ENCODE assay signal across 10 cellular contexts in the genomic region with DNA sequence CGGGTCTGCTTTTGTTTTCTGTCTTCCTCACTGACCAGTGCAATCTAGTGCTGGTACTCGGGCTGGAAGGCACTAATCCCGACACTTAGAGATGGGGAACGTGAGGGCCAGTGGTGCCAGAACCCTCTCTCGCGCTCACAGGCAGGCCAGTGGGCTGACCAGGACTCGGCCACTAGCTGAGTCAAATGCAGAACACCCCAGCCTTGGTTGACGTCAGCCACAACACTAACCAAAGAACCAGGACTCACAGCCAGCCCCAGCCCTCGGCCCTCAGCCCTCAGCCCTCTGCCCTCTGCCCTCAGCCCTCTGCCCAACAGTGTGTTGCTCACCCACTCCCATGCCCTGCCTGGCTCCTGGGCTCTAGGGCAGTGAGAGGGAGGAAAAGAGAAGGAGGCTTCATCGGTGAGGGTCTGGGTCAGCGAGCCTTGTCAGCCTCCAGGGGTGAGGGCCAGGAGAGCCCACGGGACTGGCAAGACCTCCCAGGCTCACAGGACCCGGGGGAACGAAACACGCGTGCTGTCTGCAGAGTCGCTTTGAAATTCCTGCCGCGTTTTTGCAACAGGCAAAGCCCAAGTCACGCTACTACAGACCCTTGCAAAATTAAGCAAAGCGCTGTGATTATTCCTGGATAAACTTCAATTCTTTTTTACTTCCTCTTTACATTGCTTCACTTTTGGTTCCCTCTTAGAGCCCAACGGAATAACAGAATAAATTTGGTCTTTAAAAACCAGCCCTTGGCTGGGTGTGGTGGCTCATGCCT. TPM values are rescaled to one million over a fixed set of nuclear protein-coding genes. Genes with fewer than 3 reads are reported as not detected.
DNase-seq lines count a peak whose midpoint lies in the region; ATAC-seq, FAIRE-seq and TF ChIP-seq lines count a peak whose summit lies in the region.
"Had no signal": no experiment of that assay in that cellular context is flagged by ENCODE, and none has a peak within 500 bp of the region (broad histone marks: within the 10 kb centered on the region; RNA-seq: fewer than 3 reads in every experiment).

No MANE protein-coding gene starts in this region.

- H3K4me1 ChIP-seq in gastroesophageal sphincter = peaks cover 0 to 67% (median 34%) of the 10 kb centered on the region in 3 donors
- H3K4me1 ChIP-seq: parathyroid adenoma had no signal

- FAIRE-seq in frontal cortex (lab: Jason Lieb, UNC) = no peak
- FAIRE-seq: K562 had no signal

- H3K4me3 ChIP-seq in gastroesophageal sphincter (peak overlapping the region; percentile 23 to 46), retinal pigment epithelial cell (ENCODE audit: low read length) (peak overlapping the region; percentile 19)
- H3K4me3 ChIP-seq: K562 had no signal

- peak overlapping the region; percentile 10 to 81 (median 70) for H3K27ac ChIP-seq in gastroesophageal sphincter
- H3K27ac ChIP-seq: parathyroid adenoma had no signal

- no peak for TF ChIP-seq POLR2A in gastroesophageal sphincter (IDR thresholded peaks at IDR 0.05)

- TF ChIP-seq CTCF in gastroesophageal sphincter (IDR thresholded peaks at IDR 0.05) (no peak), retinal pigment epithelial cell (conservative IDR thresholded peaks at IDR 0.05; ENCODE audit: low read depth, low read length) (no peak)

- H3K27me3 ChIP-seq in gastroesophageal sphincter = no peaks in the 10 kb centered on the region

- 58 to 80% methylated on average over 2 to 11 of the region's 22 CpGs for WGBS in gastroesophageal sphincter (ENCODE audit: low coverage in 1 of 2), 2 donors

- no peaks in the 10 kb centered on the region for H3K9me3 ChIP-seq in gastroesophageal sphincter

- peaks cover 0 to 10% of the 10 kb centered on the region in 2 donors for H3K36me3 ChIP-seq in gastroesophageal sphincter

- DNase-seq in Daoy (ENCODE audit: low read depth) (peak; percentile 63), retinal pigment epithelial cell (ENCODE audit: low read depth) (no peak), frontal cortex (ENCODE audit: low spot score in 2 of 2) (no peak), NCI-H1436 (lab: John Stamatoyannopoulos, UW) (no peak)

- ATAC-seq in SK-N-SH treated with all-trans-retinoic acid at 6 μM for 48 hours (peak; percentile 55), gastroesophageal sphincter (peak; percentile 58), GM21381 (IDR thresholded peaks at IDR 0.05; ENCODE audit: unreplicated experiment) (no peak), GM21367 (IDR thresholded peaks at IDR 0.05; ENCODE audit: unreplicated experiment) (no peak)

- TF ChIP-seq EP300 in gastroesophageal sphincter (IDR thresholded peaks at IDR 0.05) = no peak

TF ChIP-seq in SK-N-SH treated with all-trans-retinoic acid at 6 μM for 48 hours, 23 proteins besides CTCF, POLR2A, EP300 and RAD21:
- TF ChIP-seq BACH2 (CRISPR knock-in tag; IDR thresholded peaks at IDR 0.05; ENCODE audit: borderline replicate concordance) (no peak), TOX (CRISPR knock-in tag; IDR thresholded peaks at IDR 0.05; ENCODE audit: borderline replicate concordance) (no peak), ISL1 (CRISPR knock-in tag; IDR thresholded peaks at IDR 0.05) (no peak), CSDC2 (CRISPR knock-in tag; IDR thresholded peaks at IDR 0.05) (no peak), OSR1 (CRISPR knock-in tag; IDR thresholded peaks at IDR 0.05) (no peak), ZNF8 (CRISPR knock-in tag; IDR thresholded peaks at IDR 0.05) (no peak), ZNF565 (CRISPR knock-in tag; conservative IDR thresholded peaks at IDR 0.05; ENCODE audit: low read depth) (no peak), RARB (CRISPR knock-in tag; IDR thresholded peaks at IDR 0.05) (no peak), GLIS3 (CRISPR knock-in tag; IDR thresholded peaks at IDR 0.05) (no peak), ZFP3 (CRISPR knock-in tag; IDR thresholded peaks at IDR 0.05) (no peak)
- TF ChIP-seq, protein P1, sequence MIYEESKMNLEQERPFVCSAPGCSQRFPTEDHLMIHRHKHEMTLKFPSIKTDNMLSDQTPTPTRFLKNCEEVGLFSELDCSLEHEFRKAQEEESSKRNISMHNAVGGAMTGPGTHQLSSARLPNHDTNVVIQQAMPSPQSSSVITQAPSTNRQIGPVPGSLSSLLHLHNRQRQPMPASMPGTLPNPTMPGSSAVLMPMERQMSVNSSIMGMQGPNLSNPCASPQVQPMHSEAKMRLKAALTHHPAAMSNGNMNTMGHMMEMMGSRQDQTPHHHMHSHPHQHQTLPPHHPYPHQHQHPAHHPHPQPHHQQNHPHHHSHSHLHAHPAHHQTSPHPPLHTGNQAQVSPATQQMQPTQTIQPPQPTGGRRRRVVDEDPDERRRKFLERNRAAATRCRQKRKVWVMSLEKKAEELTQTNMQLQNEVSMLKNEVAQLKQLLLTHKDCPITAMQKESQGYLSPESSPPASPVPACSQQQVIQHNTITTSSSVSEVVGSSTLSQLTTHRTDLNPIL (CRISPR knock-in tag; IDR thresholded peaks at IDR 0.05; ENCODE audit: low read depth) = no peak
- TF ChIP-seq, protein P2, sequence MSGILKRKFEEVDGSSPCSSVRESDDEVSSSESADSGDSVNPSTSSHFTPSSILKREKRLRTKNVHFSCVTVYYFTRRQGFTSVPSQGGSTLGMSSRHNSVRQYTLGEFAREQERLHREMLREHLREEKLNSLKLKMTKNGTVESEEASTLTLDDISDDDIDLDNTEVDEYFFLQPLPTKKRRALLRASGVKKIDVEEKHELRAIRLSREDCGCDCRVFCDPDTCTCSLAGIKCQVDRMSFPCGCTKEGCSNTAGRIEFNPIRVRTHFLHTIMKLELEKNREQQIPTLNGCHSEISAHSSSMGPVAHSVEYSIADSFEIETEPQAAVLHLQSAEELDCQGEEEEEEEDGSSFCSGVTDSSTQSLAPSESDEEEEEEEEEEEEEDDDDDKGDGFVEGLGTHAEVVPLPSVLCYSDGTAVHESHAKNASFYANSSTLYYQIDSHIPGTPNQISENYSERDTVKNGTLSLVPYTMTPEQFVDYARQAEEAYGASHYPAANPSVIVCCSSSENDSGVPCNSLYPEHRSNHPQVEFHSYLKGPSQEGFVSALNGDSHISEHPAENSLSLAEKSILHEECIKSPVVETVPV (CRISPR knock-in tag; IDR thresholded peaks at IDR 0.05) = no peak
- TF ChIP-seq, protein P3, sequence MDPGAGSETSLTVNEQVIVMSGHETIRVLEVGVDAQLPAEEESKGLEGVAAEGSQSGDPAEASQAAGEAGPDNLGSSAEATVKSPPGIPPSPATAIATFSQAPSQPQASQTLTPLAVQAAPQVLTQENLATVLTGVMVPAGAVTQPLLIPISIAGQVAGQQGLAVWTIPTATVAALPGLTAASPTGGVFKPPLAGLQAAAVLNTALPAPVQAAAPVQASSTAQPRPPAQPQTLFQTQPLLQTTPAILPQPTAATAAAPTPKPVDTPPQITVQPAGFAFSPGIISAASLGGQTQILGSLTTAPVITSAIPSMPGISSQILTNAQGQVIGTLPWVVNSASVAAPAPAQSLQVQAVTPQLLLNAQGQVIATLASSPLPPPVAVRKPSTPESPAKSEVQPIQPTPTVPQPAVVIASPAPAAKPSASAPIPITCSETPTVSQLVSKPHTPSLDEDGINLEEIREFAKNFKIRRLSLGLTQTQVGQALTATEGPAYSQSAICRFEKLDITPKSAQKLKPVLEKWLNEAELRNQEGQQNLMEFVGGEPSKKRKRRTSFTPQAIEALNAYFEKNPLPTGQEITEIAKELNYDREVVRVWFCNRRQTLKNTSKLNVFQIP (CRISPR knock-in tag; IDR thresholded peaks at IDR 0.05; ENCODE audit: borderline replicate concordance, low read depth) = no peak
- TF ChIP-seq, protein P4, sequence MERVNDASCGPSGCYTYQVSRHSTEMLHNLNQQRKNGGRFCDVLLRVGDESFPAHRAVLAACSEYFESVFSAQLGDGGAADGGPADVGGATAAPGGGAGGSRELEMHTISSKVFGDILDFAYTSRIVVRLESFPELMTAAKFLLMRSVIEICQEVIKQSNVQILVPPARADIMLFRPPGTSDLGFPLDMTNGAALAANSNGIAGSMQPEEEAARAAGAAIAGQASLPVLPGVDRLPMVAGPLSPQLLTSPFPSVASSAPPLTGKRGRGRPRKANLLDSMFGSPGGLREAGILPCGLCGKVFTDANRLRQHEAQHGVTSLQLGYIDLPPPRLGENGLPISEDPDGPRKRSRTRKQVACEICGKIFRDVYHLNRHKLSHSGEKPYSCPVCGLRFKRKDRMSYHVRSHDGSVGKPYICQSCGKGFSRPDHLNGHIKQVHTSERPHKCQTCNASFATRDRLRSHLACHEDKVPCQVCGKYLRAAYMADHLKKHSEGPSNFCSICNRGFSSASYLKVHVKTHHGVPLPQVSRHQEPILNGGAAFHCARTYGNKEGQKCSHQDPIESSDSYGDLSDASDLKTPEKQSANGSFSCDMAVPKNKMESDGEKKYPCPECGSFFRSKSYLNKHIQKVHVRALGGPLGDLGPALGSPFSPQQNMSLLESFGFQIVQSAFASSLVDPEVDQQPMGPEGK (CRISPR knock-in tag; IDR thresholded peaks at IDR 0.05; ENCODE audit: borderline replicate concordance) = no peak

RNA-seq across cellular contexts. Expression of a gene that starts 27.5 kb away (rescaled TPM):
- 88.2 and 89.0 TPM in 2 replicates for total RNA-seq in Daoy (2014; rRNA removed; shearing (Covaris generic))
- total RNA-seq in gastroesophageal sphincter (10 to 100 TPM; 26.1 to 54.2 (median 37.3) TPM), frontal cortex (52.6 TPM)

RNA-seq across cellular contexts. Expression of a gene that starts 49.4 kb away (rescaled TPM):
- 67.8 and 82.6 TPM in 2 replicates for total RNA-seq in Daoy (2014; rRNA removed; shearing (Covaris generic))
- total RNA-seq in gastroesophageal sphincter (10 to 100 TPM; 15.9 to 32.9 (median 28.8) TPM), frontal cortex (56.3 TPM)

Comparison
In these comparisons a context has a peak if more than half of its experiments do, and no peak if none do; other contexts are left out.
1. ATAC-seq: peak in SK-N-SH treated with all-trans-retinoic acid at 6 μM for 48 hours (single experiment) and gastroesophageal sphincter (single experiment); none in GM21381 (single experiment) and GM21367 (single experiment).